ENCODE assay signal across 14 cellular contexts in genomic region chr19:16589917-16590316, GRCh38. TPM values are rescaled to one million over a fixed set of nuclear protein-coding genes. Genes with fewer than 3 reads are reported as not detected.
DNase-seq lines count a peak whose midpoint lies in the region; FAIRE-seq and TF ChIP-seq lines count a peak whose summit lies in the region.
"Had no signal": no experiment of that assay in that cellular context is flagged by ENCODE, and none has a peak within 500 bp of the region (broad histone marks: within the 10 kb centered on the region; RNA-seq: fewer than 3 reads in every experiment).

No MANE protein-coding gene starts in this region.

- H3K79me2 ChIP-seq in OCI-LY3 (ENCODE audit: low read length): peaks cover 97% of the 10 kb centered on the region
- H3K79me2 ChIP-seq in mammary epithelial cell (ENCODE audit: insufficient read depth, low read length): peaks cover 100% of the 10 kb centered on the region

- in situ Hi-C loops in mammary epithelial cell (cut with MboI; ENCODE audit: low sequenced_read_pairs in 2 of 2): no loop called here

- dilution Hi-C loops in mammary epithelial cell (cut with HindIII; ENCODE audit: low sequenced_read_pairs): loop anchor here (5.0 kb wide), 3 partner anchors 37 to 88 kb away; partner anchors contain the start of gene MED26

- H3K14ac ChIP-seq in mesenchymal stem cell (ENCODE audit: low read length in 2 of 2): no peak overlapping the region

- peak overlapping the region; percentile 97 for H3K9ac ChIP-seq in OCI-LY3 (ENCODE audit: low read length)
- H3K9ac ChIP-seq in mesenchymal stem cell (ENCODE audit: low read length): no peak overlapping the region
- no peak overlapping the region for H3K9ac ChIP-seq in mammary epithelial cell (ENCODE audit: insufficient read depth, low read length)

- H4K91ac ChIP-seq in mesenchymal stem cell (ENCODE audit: low read length): peak overlapping the region; percentile 64

- TF ChIP-seq RAD21 in Ishikawa (IDR thresholded peaks at IDR 0.05; ENCODE audit: low read depth): no peak

- H3K4me3 ChIP-seq in OCI-LY3 (ENCODE audit: low read length): peak overlapping the region; percentile 79; the same call in 1 of the 2 replicates
- no peak overlapping the region for H3K4me3 ChIP-seq in mesenchymal stem cell (ENCODE audit: insufficient read depth in 1 of 2, low read depth in 1 of 2, low read length in 2 of 2)
- no peak overlapping the region for H3K4me3 ChIP-seq in mammary epithelial cell (replicated peaks in 1 of 3; ENCODE audit: insufficient read depth in 1 of 3, low read depth in 2 of 3, low read length in 3 of 3)

- peaks cover 12% of the 10 kb centered on the region for H3K36me3 ChIP-seq in OCI-LY3 (replicated peaks; ENCODE audit: low read depth, low read length)
- H3K36me3 ChIP-seq in mesenchymal stem cell (ENCODE audit: control insufficient read depth in 1 of 2, insufficient read depth in 2 of 2, low read depth in 1 of 2, low read length in 2 of 2): peaks cover 4 to 17% of the 10 kb centered on the region in 2 experiments
- H3K36me3 ChIP-seq in mammary epithelial cell (ENCODE audit: insufficient read depth, low read length): no peaks in the 10 kb centered on the region

- H3K27me3 ChIP-seq in OCI-LY3 (ENCODE audit: low read depth, low read length): no peaks in the 10 kb centered on the region
- no peaks in the 10 kb centered on the region for H3K27me3 ChIP-seq in mesenchymal stem cell (ENCODE audit: control insufficient read depth in 1 of 2, insufficient read depth in 1 of 2, low read length in 2 of 2)
- no peaks in the 10 kb centered on the region for H3K27me3 ChIP-seq in mammary epithelial cell (ENCODE audit: insufficient read depth, low read length)

- H2BK5ac ChIP-seq in mesenchymal stem cell (ENCODE audit: low read depth, low read length, poor library complexity, severe bottlenecking): no peak overlapping the region

- CTCF ChIA-PET in mammary epithelial cell (lab: Charles Lee; ENCODE audit: low non-redundant PET): no interaction called here

- peak overlapping the region in 1 of 2 experiments; percentile 3 for H3K23ac ChIP-seq in mesenchymal stem cell (ENCODE audit: low read length in 2 of 2)

- DNase-seq in SHP77 treated with DMSO at 0.1 percent for 48 hours (lab: John Stamatoyannopoulos, UW): peak; percentile 27
- DNase-seq in SHP77 (lab: John Stamatoyannopoulos, UW): no peak
- no peak for DNase-seq in mesenchymal stem cell
- DNase-seq in NCI-H2196 (lab: John Stamatoyannopoulos, UW; ENCODE audit: unreplicated experiment): no peak
- no peak for DNase-seq in mammary epithelial cell
- no peak for DNase-seq in GM19239 (ENCODE audit: insufficient read length, low spot score)
- DNase-seq: activated naive CD4-positive, alpha-beta T cell treated with anti-CD3 and anti-CD28 coated beads, Interleukin-2, amount 10 ng/mL, durations not matched to agents 7 days and 5 days; central memory CD4-positive, alpha-beta T cell; Kasumi-1; NCI-H748 treated with DMSO at 0.1 percent for 48 hours; retina; stimulated activated CD4-positive, alpha-beta T cell treated with anti-CD3 and anti-CD28 coated beads, Interleukin-2, amount 100 ng/mL, for 24 hours had no signal

- no peak overlapping the region for H2BK120ac ChIP-seq in mesenchymal stem cell (ENCODE audit: low read depth, low read length)

- H2AK5ac ChIP-seq in mesenchymal stem cell (ENCODE audit: low read length, severe bottlenecking): no peak overlapping the region

- 84% methylated on average over 3 of the region's 3 CpGs for WGBS in mesenchymal stem cell
- 79% methylated on average over 2 of the region's 3 CpGs for WGBS in mammary epithelial cell (ENCODE audit: low coverage, missing lambda C conversion rate)

- no peak overlapping the region for H2BK15ac ChIP-seq in mesenchymal stem cell (ENCODE audit: low read depth, poor library complexity, severe bottlenecking)

- no TSS peak for BruUV-seq in mammary epithelial cell (replicated peaks; lab: Mats Ljungman, UMichigan)

- H3K79me1 ChIP-seq in mesenchymal stem cell (replicated peaks; ENCODE audit: low read length, poor library complexity, severe bottlenecking): peaks cover 35% of the 10 kb centered on the region

- intact Hi-C loops in mammary epithelial cell (cut with micrococcal nuclease): loop anchor here (2.0 to 10.0 kb wide), 2 partner anchors 17 to 305 kb away; partner anchors contain the start of gene SLC35E1

- H3K27ac ChIP-seq in OCI-LY3 (ENCODE audit: low read length) (peak overlapping the region; percentile 93), mesenchymal stem cell (ENCODE audit: low read length, poor library complexity, severe bottlenecking) (no peak overlapping the region), mammary epithelial cell (ENCODE audit: insufficient read depth, low read depth, low read length) (no peak overlapping the region)

- FAIRE-seq in GM19239 (lab: Jason Lieb, UNC): no peak

- TF ChIP-seq CTCF in OCI-LY3 (IDR thresholded peaks at IDR 0.05; ENCODE audit: low read depth, low read length) (no peak), mammary epithelial cell (conservative IDR thresholded peaks at IDR 0.05 in 1 of 2, IDR thresholded peaks at IDR 0.05 in 1 of 2; ENCODE audit: extremely low read depth in 1 of 2, insufficient read depth in 1 of 2, low read depth in 1 of 2, low read length in 2 of 2) (no peak)

- H4K20me1 ChIP-seq in OCI-LY3 (ENCODE audit: insufficient read depth, low read length): peaks cover 35% of the 10 kb centered on the region
- peaks cover 4% of the 10 kb centered on the region for H4K20me1 ChIP-seq in mammary epithelial cell (ENCODE audit: insufficient read depth, low read length)

- no peaks in the 10 kb centered on the region for H3K9me3 ChIP-seq in OCI-LY3 (ENCODE audit: insufficient read depth, low read length)
- H3K9me3 ChIP-seq in mesenchymal stem cell (ENCODE audit: control insufficient read depth, low read length): no peaks in the 10 kb centered on the region
- no peaks in the 10 kb centered on the region for H3K9me3 ChIP-seq in mammary epithelial cell (replicated peaks; ENCODE audit: insufficient read depth, low read length)

- no peak overlapping the region for H4K8ac ChIP-seq in mesenchymal stem cell (ENCODE audit: low read length)

- no peak overlapping the region for H3K4ac ChIP-seq in mesenchymal stem cell (ENCODE audit: low read depth in 1 of 2, low read length in 2 of 2)

- H2BK12ac ChIP-seq in mesenchymal stem cell (ENCODE audit: low read length in 2 of 2): no peak overlapping the region

- no peak overlapping the region for H3K18ac ChIP-seq in mesenchymal stem cell (ENCODE audit: low read depth in 1 of 2, low read length in 2 of 2)

- no peak overlapping the region for H2AFZ ChIP-seq in OCI-LY3 (ENCODE audit: low read depth, low read length)
- H2AFZ ChIP-seq in mesenchymal stem cell (ENCODE audit: low read depth, low read length): no peak overlapping the region
- H2AFZ ChIP-seq in mammary epithelial cell (ENCODE audit: low read depth, low read length): no peak overlapping the region

- peaks cover 85% of the 10 kb centered on the region for H3K4me1 ChIP-seq in OCI-LY3 (ENCODE audit: low read length)
- H3K4me1 ChIP-seq in mesenchymal stem cell (ENCODE audit: control insufficient read depth, insufficient read depth, low read depth, low read length): peaks cover 66% of the 10 kb centered on the region
- peaks cover 52% of the 10 kb centered on the region for H3K4me1 ChIP-seq in mammary epithelial cell (ENCODE audit: insufficient read depth, low read length)

- TF ChIP-seq EP300 in Ishikawa (IDR thresholded peaks at IDR 0.05; ENCODE audit: borderline replicate concordance): no peak

- H3K4me2 ChIP-seq in OCI-LY3 (ENCODE audit: low read length) (peak overlapping the region; percentile 92), mesenchymal stem cell (ENCODE audit: low read length, poor library complexity, severe bottlenecking) (no peak overlapping the region), mammary epithelial cell (ENCODE audit: insufficient read depth, low read depth, low read length) (no peak overlapping the region)

TF ChIP-seq in Ishikawa, 13 proteins besides CTCF, POLR2A, EP300 and RAD21:
- TF ChIP-seq NFIC (IDR thresholded peaks at IDR 0.05): peak; percentile 67
- TF ChIP-seq REST (IDR thresholded peaks at IDR 0.05; ENCODE audit: low read depth): no peak
TF ChIP-seq in Ishikawa: peak in this region for 1.

RNA-seq across cellular contexts. Expression of gene SLC35E1, which starts 17.7 kb away (rescaled TPM):
- 65.2 TPM for polyA plus RNA-seq in mesenchymal stem cell (2013, experiment 1 of 2)
- 65.7 TPM for polyA plus RNA-seq in mesenchymal stem cell (2013, experiment 2 of 2)
- total RNA-seq in mammary epithelial cell: 10 to 100 TPM; 50.8 to 67.2 TPM
- 48.6 TPM for polyA plus RNA-seq in mammary epithelial cell
- polyA minus RNA-seq in mammary epithelial cell: 87.8 TPM

RNA-seq across cellular contexts. Expression of gene MED26, which starts 38.1 kb away (rescaled TPM):
- 4.5 TPM for polyA plus RNA-seq in mesenchymal stem cell (2013, experiment 1 of 2)
- polyA plus RNA-seq in mesenchymal stem cell (2013, experiment 2 of 2): 4.4 TPM
- total RNA-seq in mammary epithelial cell: 10 to 100 TPM in 1 of 2 donors, 1 to 10 TPM in 1; 8.8 to 10.9 TPM
- 6.4 TPM for polyA plus RNA-seq in mammary epithelial cell
- 4.6 TPM for polyA minus RNA-seq in mammary epithelial cell

RNA-seq across cellular contexts. Expression of gene CHERP, which starts 47.7 kb away (rescaled TPM):
- polyA plus RNA-seq in mesenchymal stem cell (2013, experiment 1 of 2): 21.5 TPM
- 20.3 TPM for polyA plus RNA-seq in mesenchymal stem cell (2013, experiment 2 of 2)
- total RNA-seq in mammary epithelial cell: 10 to 100 TPM in 1 of 2 donors, 1 to 10 TPM in 1; 5.7 to 49.6 TPM
- 9.3 TPM for polyA plus RNA-seq in mammary epithelial cell
- polyA minus RNA-seq in mammary epithelial cell: 15.5 TPM
